In the genomic region with DNA sequence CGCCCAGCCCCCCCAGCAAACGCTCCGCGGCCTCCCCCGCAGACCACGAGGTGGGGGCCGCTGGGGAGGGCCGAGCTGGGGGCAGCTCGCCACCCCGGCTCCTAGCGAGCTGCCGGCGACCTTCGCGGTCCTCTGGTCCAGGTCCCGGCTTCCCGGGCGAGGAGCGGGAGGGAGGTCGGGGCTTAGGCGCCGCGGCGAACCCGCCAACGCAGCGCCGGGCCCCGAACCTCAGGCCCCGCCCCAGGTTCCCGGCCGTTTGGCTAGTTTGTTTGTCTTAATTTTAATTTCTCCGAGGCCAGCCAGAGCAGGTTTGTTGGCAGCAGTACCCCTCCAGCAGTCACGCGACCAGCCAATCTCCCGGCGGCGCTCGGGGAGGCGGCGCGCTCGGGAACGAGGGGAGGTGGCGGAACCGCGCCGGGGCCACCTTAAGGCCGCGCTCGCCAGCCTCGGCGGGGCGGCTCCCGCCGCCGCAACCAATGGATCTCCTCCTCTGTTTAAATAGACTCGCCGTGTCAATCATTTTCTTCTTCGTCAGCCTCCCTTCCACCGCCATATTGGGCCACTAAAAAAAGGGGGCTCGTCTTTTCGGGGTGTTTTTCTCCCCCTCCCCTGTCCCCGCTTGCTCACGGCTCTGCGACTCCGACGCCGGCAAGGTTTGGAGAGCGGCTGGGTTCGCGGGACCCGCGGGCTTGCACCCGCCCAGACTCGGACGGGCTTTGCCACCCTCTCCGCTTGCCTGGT, we compare ENCODE assay signal across 1 cellular context.
TF ChIP-seq lines count a peak whose summit lies in the region.

Gene CDKN1B, plus strand, starts transcription at position 524 of the 741 bp plus-strand sequence. CDS start 472 bp downstream, outside the sequence.

TF ChIP-seq in HEK293, 187 proteins besides CTCF, POLR2A, EP300 and RAD21 (continued from another document and continues in another):
- TF ChIP-seq ZNF391 (tag by site-specific recombination; IDR thresholded peaks at IDR 0.05; ENCODE audit: borderline replicate concordance, low read depth) (0 out of 2 replicates have a peak, but pooled peaks have one; percentile 22), ZNF221 (tag by site-specific recombination; IDR thresholded peaks at IDR 0.05; ENCODE audit: borderline replicate concordance) (no peak), ZNF366 (tag by site-specific recombination; conservative IDR thresholded peaks at IDR 0.05) (peak; percentile 96), ZNF777 (tag by site-specific recombination; IDR thresholded peaks at IDR 0.05; ENCODE audit: borderline replicate concordance) (no peak), RBAK (tag by site-specific recombination; IDR thresholded peaks at IDR 0.05) (no peak), ZNF785 (tag by site-specific recombination; IDR thresholded peaks at IDR 0.05) (no peak), ZNF660 (tag by site-specific recombination; IDR thresholded peaks at IDR 0.05) (peak; percentile 93; the same call in 1 of the 2 replicates), ZNF610 (tag by site-specific recombination; IDR thresholded peaks at IDR 0.05; ENCODE audit: borderline replicate concordance) (0 out of 2 replicates have a peak, but pooled peaks have one; percentile 35), GLI2 (tag by site-specific recombination; IDR thresholded peaks at IDR 0.05; ENCODE audit: borderline replicate concordance, low read depth) (no peak), ZNF473 (tag by site-specific recombination; IDR thresholded peaks at IDR 0.05) (no peak), ZNF645 (tag by site-specific recombination; IDR thresholded peaks at IDR 0.05) (no peak), ZFP37 (tag by site-specific recombination; IDR thresholded peaks at IDR 0.05) (no peak), ZNF707 (tag by site-specific recombination; IDR thresholded peaks at IDR 0.05) (no peak), ZNF513 (tag by site-specific recombination; IDR thresholded peaks at IDR 0.05) (0 out of 2 replicates have a peak, but pooled peaks have one; percentile 9), ZNF10 (tag by site-specific recombination; IDR thresholded peaks at IDR 0.05) (no peak; the same call in 1 of the 2 replicates), EGR2 (tag by site-specific recombination; IDR thresholded peaks at IDR 0.05; ENCODE audit: low read depth) (peak; percentile 79), ZNF843 (tag by site-specific recombination; IDR thresholded peaks at IDR 0.05) (peak; percentile 86), ZIC2 (tag by site-specific recombination; IDR thresholded peaks at IDR 0.05) (peak; percentile 86), TCF7L2 (IDR thresholded peaks at IDR 0.05; ENCODE audit: borderline replicate concordance, low read depth, low read length) (peak; percentile 34; the same call in 1 of the 2 replicates), BCL11A (tag by site-specific recombination; IDR thresholded peaks at IDR 0.05; ENCODE audit: low read depth) (peak; percentile 50), ZNF394 (tag by site-specific recombination; IDR thresholded peaks at IDR 0.05; ENCODE audit: borderline replicate concordance) (peak; percentile 40; the same call in 1 of the 2 replicates), OSR2 (tag by site-specific recombination; IDR thresholded peaks at IDR 0.05) (peak; percentile 47; the same call in 1 of the 2 replicates), ZNF157 (tag by site-specific recombination; IDR thresholded peaks at IDR 0.05) (no peak), WT1 (tag by site-specific recombination; IDR thresholded peaks at IDR 0.05) (peak; percentile 69; the same call in 1 of the 2 replicates), ZNF335 (tag by site-specific recombination; conservative IDR thresholded peaks at IDR 0.05) (peak; percentile 58), FEZF1 (tag by site-specific recombination; IDR thresholded peaks at IDR 0.05) (peak; percentile 42; the same call in 1 of the 2 replicates), BCL11B (tag by site-specific recombination; IDR thresholded peaks at IDR 0.05; ENCODE audit: low read depth) (peak; percentile 60; the same call in 1 of the 2 replicates), ZNF501 (tag by site-specific recombination; IDR thresholded peaks at IDR 0.05) (no peak; the same call in 1 of the 2 replicates), PBX3 (CRISPR knock-in tag; IDR thresholded peaks at IDR 0.05) (peak; percentile 55; the same call in 1 of the 2 replicates), ZNF24 (tag by site-specific recombination; IDR thresholded peaks at IDR 0.05) (0 out of 2 replicates have a peak, but pooled peaks have one; percentile 63), YY2 (tag by site-specific recombination; IDR thresholded peaks at IDR 0.05) (peak; percentile 68), HOXC10 (CRISPR knock-in tag; IDR thresholded peaks at IDR 0.05) (peak; percentile 83), ZNF560 (tag by site-specific recombination; IDR thresholded peaks at IDR 0.05; ENCODE audit: borderline replicate concordance) (no peak), ZNF776 (tag by site-specific recombination; IDR thresholded peaks at IDR 0.05; ENCODE audit: borderline replicate concordance) (no peak), PATZ1 (tag by site-specific recombination; IDR thresholded peaks at IDR 0.05) (peak; percentile 99), ZXDB (tag by site-specific recombination; IDR thresholded peaks at IDR 0.05) (peak; percentile 68)
- TF ChIP-seq, protein P1, sequence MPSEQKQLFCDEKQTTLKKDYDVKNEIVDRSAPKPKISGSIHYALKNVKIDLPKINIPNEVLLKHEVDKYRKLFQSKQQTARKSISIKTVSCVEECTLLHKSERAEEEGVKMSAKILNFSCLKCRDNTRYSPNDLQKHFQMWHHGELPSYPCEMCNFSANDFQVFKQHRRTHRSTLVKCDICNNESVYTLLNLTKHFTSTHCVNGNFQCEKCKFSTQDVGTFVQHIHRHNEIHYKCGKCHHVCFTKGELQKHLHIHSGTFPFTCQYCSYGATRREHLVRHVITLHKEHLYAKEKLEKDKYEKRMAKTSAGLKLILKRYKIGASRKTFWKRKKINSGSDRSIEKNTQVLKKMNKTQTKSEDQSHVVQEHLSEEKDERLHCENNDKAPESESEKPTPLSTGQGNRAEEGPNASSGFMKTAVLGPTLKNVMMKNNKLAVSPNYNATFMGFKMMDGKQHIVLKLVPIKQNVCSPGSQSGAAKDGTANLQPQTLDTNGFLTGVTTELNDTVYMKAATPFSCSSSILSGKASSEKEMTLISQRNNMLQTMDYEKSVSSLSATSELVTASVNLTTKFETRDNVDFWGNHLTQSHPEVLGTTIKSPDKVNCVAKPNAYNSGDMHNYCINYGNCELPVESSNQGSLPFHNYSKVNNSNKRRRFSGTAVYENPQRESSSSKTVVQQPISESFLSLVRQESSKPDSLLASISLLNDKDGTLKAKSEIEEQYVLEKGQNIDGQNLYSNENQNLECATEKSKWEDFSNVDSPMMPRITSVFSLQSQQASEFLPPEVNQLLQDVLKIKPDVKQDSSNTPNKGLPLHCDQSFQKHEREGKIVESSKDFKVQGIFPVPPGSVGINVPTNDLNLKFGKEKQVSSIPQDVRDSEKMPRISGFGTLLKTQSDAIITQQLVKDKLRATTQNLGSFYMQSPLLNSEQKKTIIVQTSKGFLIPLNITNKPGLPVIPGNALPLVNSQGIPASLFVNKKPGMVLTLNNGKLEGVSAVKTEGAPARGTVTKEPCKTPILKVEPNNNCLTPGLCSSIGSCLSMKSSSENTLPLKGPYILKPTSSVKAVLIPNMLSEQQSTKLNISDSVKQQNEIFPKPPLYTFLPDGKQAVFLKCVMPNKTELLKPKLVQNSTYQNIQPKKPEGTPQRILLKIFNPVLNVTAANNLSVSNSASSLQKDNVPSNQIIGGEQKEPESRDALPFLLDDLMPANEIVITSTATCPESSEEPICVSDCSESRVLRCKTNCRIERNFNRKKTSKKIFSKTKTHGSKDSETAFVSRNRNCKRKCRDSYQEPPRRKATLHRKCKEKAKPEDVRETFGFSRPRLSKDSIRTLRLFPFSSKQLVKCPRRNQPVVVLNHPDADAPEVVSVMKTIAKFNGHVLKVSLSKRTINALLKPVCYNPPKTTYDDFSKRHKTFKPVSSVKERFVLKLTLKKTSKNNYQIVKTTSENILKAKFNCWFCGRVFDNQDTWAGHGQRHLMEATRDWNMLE (tag by site-specific recombination; conservative IDR thresholded peaks at IDR 0.05; ENCODE audit: low read depth): 0 out of 2 replicates have a peak, but pooled peaks have one; percentile 13
- TF ChIP-seq, protein P2, sequence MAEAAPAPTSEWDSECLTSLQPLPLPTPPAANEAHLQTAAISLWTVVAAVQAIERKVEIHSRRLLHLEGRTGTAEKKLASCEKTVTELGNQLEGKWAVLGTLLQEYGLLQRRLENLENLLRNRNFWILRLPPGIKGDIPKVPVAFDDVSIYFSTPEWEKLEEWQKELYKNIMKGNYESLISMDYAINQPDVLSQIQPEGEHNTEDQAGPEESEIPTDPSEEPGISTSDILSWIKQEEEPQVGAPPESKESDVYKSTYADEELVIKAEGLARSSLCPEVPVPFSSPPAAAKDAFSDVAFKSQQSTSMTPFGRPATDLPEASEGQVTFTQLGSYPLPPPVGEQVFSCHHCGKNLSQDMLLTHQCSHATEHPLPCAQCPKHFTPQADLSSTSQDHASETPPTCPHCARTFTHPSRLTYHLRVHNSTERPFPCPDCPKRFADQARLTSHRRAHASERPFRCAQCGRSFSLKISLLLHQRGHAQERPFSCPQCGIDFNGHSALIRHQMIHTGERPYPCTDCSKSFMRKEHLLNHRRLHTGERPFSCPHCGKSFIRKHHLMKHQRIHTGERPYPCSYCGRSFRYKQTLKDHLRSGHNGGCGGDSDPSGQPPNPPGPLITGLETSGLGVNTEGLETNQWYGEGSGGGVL (tag by site-specific recombination; IDR thresholded peaks at IDR 0.05): peak; percentile 98
- TF ChIP-seq, protein P3, sequence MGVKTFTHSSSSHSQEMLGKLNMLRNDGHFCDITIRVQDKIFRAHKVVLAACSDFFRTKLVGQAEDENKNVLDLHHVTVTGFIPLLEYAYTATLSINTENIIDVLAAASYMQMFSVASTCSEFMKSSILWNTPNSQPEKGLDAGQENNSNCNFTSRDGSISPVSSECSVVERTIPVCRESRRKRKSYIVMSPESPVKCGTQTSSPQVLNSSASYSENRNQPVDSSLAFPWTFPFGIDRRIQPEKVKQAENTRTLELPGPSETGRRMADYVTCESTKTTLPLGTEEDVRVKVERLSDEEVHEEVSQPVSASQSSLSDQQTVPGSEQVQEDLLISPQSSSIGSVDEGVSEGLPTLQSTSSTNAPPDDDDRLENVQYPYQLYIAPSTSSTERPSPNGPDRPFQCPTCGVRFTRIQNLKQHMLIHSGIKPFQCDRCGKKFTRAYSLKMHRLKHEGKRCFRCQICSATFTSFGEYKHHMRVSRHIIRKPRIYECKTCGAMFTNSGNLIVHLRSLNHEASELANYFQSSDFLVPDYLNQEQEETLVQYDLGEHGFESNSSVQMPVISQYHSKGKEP (tag by site-specific recombination; IDR thresholded peaks at IDR 0.05): peak; percentile 82
